ENCODE assay signal across 9 cellular contexts in genomic region chr14:99982449-99983250, GRCh38.
DNase-seq lines count a peak whose midpoint lies in the region; ATAC-seq and TF ChIP-seq lines count a peak whose summit lies in the region.
"Had no signal": no experiment of that assay in that cellular context is flagged by ENCODE, and none has a peak within 500 bp of the region (broad histone marks: within the 10 kb centered on the region; RNA-seq: fewer than 3 reads in every experiment).

No MANE protein-coding gene starts in this region.

- no peak overlapping the region for H3K4me3 ChIP-seq in CD4-positive, alpha-beta memory T cell (ENCODE audit: low read length in 2 of 2)
- no peak overlapping the region for H3K4me3 ChIP-seq in KMS-11 (IDR thresholded peaks at IDR 0.05; ENCODE audit: insufficient read depth, low read depth, low read length)
- no peak overlapping the region for H3K4me3 ChIP-seq in Peyer's patch
- no peak overlapping the region for H3K4me3 ChIP-seq in fibroblast of the aortic adventitia (ENCODE audit: low read depth, low read length)
- no peak overlapping the region for H3K4me3 ChIP-seq in osteoblast (ENCODE audit: insufficient read depth, low read length)
- H3K4me3 ChIP-seq in uterus = no peak overlapping the region
- H3K4me3 ChIP-seq: SJSA1 had no signal

- no peaks in the 10 kb centered on the region for H3K79me2 ChIP-seq in KMS-11 (ENCODE audit: insufficient read depth, low read depth)
- peaks cover 13% of the 10 kb centered on the region for H3K79me2 ChIP-seq in osteoblast (ENCODE audit: insufficient read depth, low read length)

- H4K20me1 ChIP-seq in KMS-11 (ENCODE audit: insufficient read depth) (no peaks in the 10 kb centered on the region), osteoblast (ENCODE audit: insufficient read depth, low read length) (no peaks in the 10 kb centered on the region)

- no peaks in the 10 kb centered on the region for H3K27me3 ChIP-seq in CD4-positive, alpha-beta memory T cell (ENCODE audit: insufficient read depth, low read length)
- H3K27me3 ChIP-seq in KMS-11 (ENCODE audit: insufficient read depth, low read depth) (no peaks in the 10 kb centered on the region), Peyer's patch (no peaks in the 10 kb centered on the region), osteoblast (ENCODE audit: insufficient read depth, low read length) (no peaks in the 10 kb centered on the region), uterus (no peaks in the 10 kb centered on the region)
- H3K27me3 ChIP-seq: SJSA1 had no signal

- POLR2A ChIA-PET in CD4-positive, alpha-beta memory T cell (lab: Charles Lee; ENCODE audit: partially characterized antibody) = interaction anchor here (0.6 to 2.9 kb wide), 7 partner anchors 82 to 259 kb away, joined by 3 to 18 read pairs (median 5); partner anchors contain the start of gene EVL

- H3K9me3 ChIP-seq in CD4-positive, alpha-beta memory T cell (ENCODE audit: control insufficient read depth in 1 of 2, low read length in 2 of 2) = no peaks in the 10 kb centered on the region
- H3K9me3 ChIP-seq in Peyer's patch = no peaks in the 10 kb centered on the region
- H3K9me3 ChIP-seq in osteoblast (ENCODE audit: low read depth, low read length) = no peaks in the 10 kb centered on the region
- no peaks in the 10 kb centered on the region for H3K9me3 ChIP-seq in uterus

- no peak overlapping the region for H3K4me2 ChIP-seq in KMS-11
- peak overlapping the region; percentile 41 for H3K4me2 ChIP-seq in osteoblast (ENCODE audit: insufficient read depth, low read length)

- peak; percentile 64 to 73 (median 69) for DNase-seq in CD4-positive, alpha-beta memory T cell
- peak in 1 of 3 donors; percentile 82 for DNase-seq in Peyer's patch
- peak; percentile 41 for DNase-seq in activated T-helper 1 cell treated with Interleukin-2 at 50 U/mL for 16 hours (ENCODE audit: low read depth)
- peak; percentile 81 for DNase-seq in fibroblast of the aortic adventitia (ENCODE audit: low read depth)
- peak; percentile 81 for DNase-seq in osteoblast (ENCODE audit: insufficient read length, low spot score, missing footprints)
- peak; percentile 55 to 58 for DNase-seq in uterus

- H3K27me3 Mint-ChIP-seq in CD4-positive, alpha-beta memory T cell = no peaks in the 10 kb centered on the region

- no peak overlapping the region for H3K27ac Mint-ChIP-seq in CD4-positive, alpha-beta memory T cell

- CTCF ChIA-PET in CD4-positive, alpha-beta memory T cell (lab: Charles Lee; ENCODE audit: partially characterized antibody) = interaction anchor here (0.7 to 5.4 kb wide), 30 partner anchors 8 to 395 kb away, joined by 3 to 116 read pairs (median 4); no protein-coding TSS in a partner anchor

- no peak overlapping the region for H3K9ac ChIP-seq in KMS-11

- no peak overlapping the region for H2AFZ ChIP-seq in KMS-11 (ENCODE audit: low read depth)
- H2AFZ ChIP-seq in osteoblast (ENCODE audit: low read length) = no peak overlapping the region

- H3K4me1 ChIP-seq in CD4-positive, alpha-beta memory T cell (ENCODE audit: insufficient read depth, low read length) = no peaks in the 10 kb centered on the region
- H3K4me1 ChIP-seq in KMS-11 (ENCODE audit: low read depth, poor library complexity, severe bottlenecking) = no peaks in the 10 kb centered on the region
- H3K4me1 ChIP-seq in Peyer's patch = peaks cover 0 to 16% (median 0%) of the 10 kb centered on the region in 4 donors
- peaks cover 4% of the 10 kb centered on the region for H3K4me1 ChIP-seq in osteoblast (ENCODE audit: insufficient read depth, low read length)
- H3K4me1 ChIP-seq in uterus = no peaks in the 10 kb centered on the region
- H3K4me1 ChIP-seq: SJSA1 had no signal

- no peak overlapping the region for H3K27ac ChIP-seq in CD4-positive, alpha-beta memory T cell (ENCODE audit: low read depth, low read length)
- H3K27ac ChIP-seq in KMS-11 (no peak overlapping the region), Peyer's patch (no peak overlapping the region), osteoblast (ENCODE audit: low read depth, low read length) (no peak overlapping the region), uterus (peak overlapping the region in 1 of 2 donors; percentile 30)
- H3K27ac ChIP-seq: SJSA1 had no signal

- TF ChIP-seq POLR2A in Peyer's patch (IDR thresholded peaks at IDR 0.05) = no peak
- TF ChIP-seq POLR2A in uterus (IDR thresholded peaks at IDR 0.05) = no peak

- no peaks in the 10 kb centered on the region for H3K36me3 ChIP-seq in CD4-positive, alpha-beta memory T cell (ENCODE audit: insufficient read depth, low read length)
- H3K36me3 ChIP-seq in KMS-11 (ENCODE audit: insufficient read depth) = no peaks in the 10 kb centered on the region
- H3K36me3 ChIP-seq in Peyer's patch = no peaks in the 10 kb centered on the region
- H3K36me3 ChIP-seq in osteoblast (ENCODE audit: insufficient read depth, low read length) = no peaks in the 10 kb centered on the region
- no peaks in the 10 kb centered on the region for H3K36me3 ChIP-seq in uterus
- H3K36me3 ChIP-seq: SJSA1 had no signal

- TF ChIP-seq CTCF in KMS-11 (conservative IDR thresholded peaks at IDR 0.05; ENCODE audit: low read depth, low read length) (peak; percentile 88), Peyer's patch (IDR thresholded peaks at IDR 0.05) (peak; percentile 77 to 97 (median 88)), fibroblast of the aortic adventitia (IDR thresholded peaks at IDR 0.05; ENCODE audit: insufficient read depth, low read length) (peak; percentile 90), osteoblast (IDR thresholded peaks at IDR 0.05; ENCODE audit: extremely low read depth, low read depth, low read length) (peak; percentile 94), uterus (IDR thresholded peaks at IDR 0.05) (peak; percentile 85 to 93 (median 90))

- peak; percentile 39 for ATAC-seq in GM19468 (IDR thresholded peaks at IDR 0.05; ENCODE audit: extremely low read depth, unreplicated experiment)

- intact Hi-C loops in CD4-positive, alpha-beta memory T cell (cut with micrococcal nuclease) = loop anchor here (1.0 to 2.0 kb wide), 8 partner anchors 11 to 336 kb away; no protein-coding TSS in a partner anchor
- intact Hi-C loops in uterus (cut with DNase I; ENCODE audit: low total_unique reads) = loop anchor here (5.0 to 10.0 kb wide), 2 partner anchors 125 to 192 kb away; no protein-coding TSS in a partner anchor

- H3K4me1 Mint-ChIP-seq in CD4-positive, alpha-beta memory T cell = peaks cover 3 to 11% (median 10%) of the 10 kb centered on the region in 4 donors

- H3K9me3 Mint-ChIP-seq in CD4-positive, alpha-beta memory T cell = peaks cover 0 to 5% (median 0%) of the 10 kb centered on the region in 8 donors

- no peaks in the 10 kb centered on the region for H3K36me3 Mint-ChIP-seq in CD4-positive, alpha-beta memory T cell

- H3K4me3 Mint-ChIP-seq in CD4-positive, alpha-beta memory T cell = no peak overlapping the region
